ENCODE assay signal across 11 cellular contexts in the genomic region with DNA sequence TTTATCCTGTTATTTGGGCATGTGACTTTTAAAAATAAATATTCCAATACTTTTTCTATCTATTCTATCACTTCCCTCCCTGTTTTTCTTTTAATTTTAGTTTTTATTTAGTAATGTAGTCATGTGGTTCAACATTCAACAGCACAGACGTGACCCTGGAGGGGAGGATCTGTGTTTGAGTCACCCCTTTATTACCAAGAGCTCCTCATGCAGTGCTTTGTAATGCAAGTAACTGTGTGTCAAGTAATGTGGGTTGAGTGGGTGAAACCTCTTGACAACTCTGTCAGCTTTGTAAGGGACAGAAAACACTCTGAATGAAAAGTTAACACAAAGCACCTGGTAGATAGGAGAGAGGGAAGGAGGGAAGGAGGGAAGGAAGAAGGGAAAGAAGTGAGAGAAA.
DNase-seq lines count a peak whose midpoint lies in the region; ATAC-seq and TF ChIP-seq lines count a peak whose summit lies in the region.
"Had no signal": no experiment of that assay in that cellular context is flagged by ENCODE, and none has a peak within 500 bp of the region (broad histone marks: within the 10 kb centered on the region; RNA-seq: fewer than 3 reads in every experiment).

No MANE protein-coding gene starts in this region.

- CTCF ChIA-PET in Caco-2 (lab: Charles Lee): interaction anchor here (0.6 to 1.7 kb wide), 5 partner anchors 34 to 224 kb away, joined by 3 to 9 read pairs (median 3); partner anchors contain the start of gene MB21D2

- DNase-seq in Caco-2 (no peak), esophagus muscularis mucosa (ENCODE audit: extremely low spot score) (peak; percentile 45), midbrain (lab: John Stamatoyannopoulos, UW) (no peak), DMS 273 treated with DMSO at 0.1 percent for 48 hours (lab: John Stamatoyannopoulos, UW) (no peak)
- no peak for DNase-seq in stimulated activated naive CD4-positive, alpha-beta T cell (lab: John Stamatoyannopoulos, UW)
- DNase-seq: MG63 had no signal

- TF ChIP-seq POLR2A in esophagus muscularis mucosa (IDR thresholded peaks at IDR 0.05; ENCODE audit: low read depth): no peak

- no peaks in the 10 kb centered on the region for H3K36me3 ChIP-seq in Caco-2 (ENCODE audit: control insufficient read depth, insufficient read depth, low read length)
- H3K36me3 ChIP-seq in HUES48 (ENCODE audit: control insufficient read depth, insufficient read depth, low read length): no peaks in the 10 kb centered on the region
- no peaks in the 10 kb centered on the region for H3K36me3 ChIP-seq in esophagus muscularis mucosa
- H3K36me3 ChIP-seq: MG63, SJCRH30 had no signal

- no peaks in the 10 kb centered on the region for H3K36me3 Mint-ChIP-seq in Caco-2 (ENCODE audit: insufficient read depth, unreplicated experiment)

- no peak overlapping the region for H3K9ac ChIP-seq in HUES48 (ENCODE audit: low read depth, low read length)

- peak overlapping the region; percentile 52 for H3K27ac ChIP-seq in HUES48 (ENCODE audit: low read depth, low read length)
- no peak overlapping the region for H3K27ac ChIP-seq in esophagus muscularis mucosa (replicated peaks in 1 of 4)
- H3K27ac ChIP-seq: SJCRH30 had no signal

- no peak overlapping the region for H3K4me3 Mint-ChIP-seq in Caco-2 (ENCODE audit: unreplicated experiment)

- POLR2A ChIA-PET in Caco-2 (lab: Charles Lee): no interaction called here

- peak; percentile 57 for ATAC-seq in GM19452 (IDR thresholded peaks at IDR 0.05; ENCODE audit: unreplicated experiment)
- no peak for ATAC-seq in GM19455 (IDR thresholded peaks at IDR 0.05; ENCODE audit: unreplicated experiment)
- ATAC-seq: HCT116 had no signal

- H3K27me3 ChIP-seq in Caco-2 (replicated peaks; ENCODE audit: control insufficient read depth, insufficient read depth, low read length) (no peaks in the 10 kb centered on the region), HUES48 (ENCODE audit: control insufficient read depth, insufficient read depth, low read length) (no peaks in the 10 kb centered on the region), esophagus muscularis mucosa (no peaks in the 10 kb centered on the region)
- H3K27me3 ChIP-seq: MG63, SJCRH30 had no signal

- no peak for TF ChIP-seq EP300 in esophagus muscularis mucosa (IDR thresholded peaks at IDR 0.05)

- no peaks in the 10 kb centered on the region for H3K27me3 Mint-ChIP-seq in Caco-2 (ENCODE audit: insufficient read depth, unreplicated experiment)

- no peak for TF ChIP-seq CTCF in Caco-2 (IDR thresholded peaks at IDR 0.05; ENCODE audit: insufficient read depth in 1 of 2, low read depth in 1 of 2, low read length in 1 of 2, severe bottlenecking in 1 of 2, unreplicated experiment in 1 of 2)
- no peak for TF ChIP-seq CTCF in esophagus muscularis mucosa (IDR thresholded peaks at IDR 0.05)

- H3K9me3 ChIP-seq in Caco-2 (no peaks in the 10 kb centered on the region), HUES48 (ENCODE audit: control insufficient read depth, insufficient read depth, low read length) (no peaks in the 10 kb centered on the region), esophagus muscularis mucosa (no peaks in the 10 kb centered on the region)
- H3K9me3 ChIP-seq: MG63, SJCRH30 had no signal

- H3K4me1 Mint-ChIP-seq in Caco-2 (ENCODE audit: low read depth, unreplicated experiment): peaks cover 46% of the 10 kb centered on the region

- peaks cover 31% of the 10 kb centered on the region for H3K4me1 ChIP-seq in Caco-2
- H3K4me1 ChIP-seq in HUES48 (ENCODE audit: control insufficient read depth, insufficient read depth, low read length): peaks cover 33% of the 10 kb centered on the region
- peaks cover 7 to 29% (median 18%) of the 10 kb centered on the region in 4 donors for H3K4me1 ChIP-seq in esophagus muscularis mucosa

- intact Hi-C loops in Caco-2 (cut with micrococcal nuclease; ENCODE audit: unreplicated experiment) (loop anchor here (2.0 to 10.0 kb wide), 2 partner anchors 648 to 756 kb away; no protein-coding TSS in a partner anchor), esophagus muscularis mucosa (cut with DNase I) (no loop called here)

- no peaks in the 10 kb centered on the region for H3K9me3 Mint-ChIP-seq in Caco-2 (ENCODE audit: unreplicated experiment)

- peak overlapping the region; percentile 9 for H3K27ac Mint-ChIP-seq in Caco-2 (ENCODE audit: unreplicated experiment)

- H3K4me3 ChIP-seq in Caco-2 (ENCODE audit: low read depth, low read length) (no peak overlapping the region), HUES48 (ENCODE audit: low read depth, low read length) (no peak overlapping the region), esophagus muscularis mucosa (no peak overlapping the region)
- H3K4me3 ChIP-seq: MG63, SJCRH30 had no signal

- 72% methylated on average over 1 of the region's 1 CpG for WGBS in esophagus muscularis mucosa

- no TSS peak for BruUV-seq in Caco-2 (replicated peaks; lab: Mats Ljungman, UMichigan)
